ENCODE assay signal across 34 cellular contexts in genomic region chr2:120204945-120205670, GRCh38.
"Had no signal": no experiment of that assay in that cellular context is flagged by ENCODE, and none has a peak within 500 bp of the region (broad histone marks: within the 10 kb centered on the region; RNA-seq: fewer than 3 reads in every experiment).

No MANE protein-coding gene starts in this region.

- H3K9me3 Mint-ChIP-seq: activated CD4-positive, alpha-beta T cell treated with anti-CD3 and anti-CD28 coated beads, Interleukin-2, amount 10 ng/mL, durations not matched to agents 7 days and 5 days; activated naive CD4-positive, alpha-beta T cell treated with anti-CD3 and anti-CD28 coated beads, Interleukin-2, amount 50 U/mL, for 24 hours; activated naive CD8-positive, alpha-beta T cell treated with anti-CD3 and anti-CD28 coated beads, Interleukin-2, amount 10 ng/mL, durations not matched to agents 7 days and 5 days; activated T-cell treated with anti-CD3 and anti-CD28 coated beads, Interleukin-2, amount 50 U/mL, for 4 hours; central memory CD8-positive, alpha-beta T cell had no signal

- H3K4me3 Mint-ChIP-seq: activated CD4-positive, alpha-beta T cell treated with anti-CD3 and anti-CD28 coated beads, Interleukin-2, amount 10 ng/mL, durations not matched to agents 7 days and 5 days; activated CD8-positive, alpha-beta T cell treated with anti-CD3 and anti-CD28 coated beads, Interleukin-2, amount 10 ng/mL, durations not matched to agents 7 days and 5 days; activated naive CD4-positive, alpha-beta T cell treated with anti-CD3 and anti-CD28 coated beads, Interleukin-2, amount 50 U/mL, for 24 hours; activated naive CD8-positive, alpha-beta T cell treated with anti-CD3 and anti-CD28 coated beads, Interleukin-2, amount 10 ng/mL, durations not matched to agents 7 days and 5 days; activated T-cell treated with anti-CD3 and anti-CD28 coated beads, Interleukin-2, amount 50 U/mL, for 4 hours; central memory CD8-positive, alpha-beta T cell had no signal

- H3K27ac Mint-ChIP-seq: activated CD4-positive, alpha-beta T cell treated with anti-CD3 and anti-CD28 coated beads, Interleukin-2, amount 10 ng/mL, durations not matched to agents 7 days and 5 days; activated CD8-positive, alpha-beta T cell treated with anti-CD3 and anti-CD28 coated beads, Interleukin-2, amount 10 ng/mL, durations not matched to agents 7 days and 5 days; activated naive CD4-positive, alpha-beta T cell treated with anti-CD3 and anti-CD28 coated beads, Interleukin-2, amount 50 U/mL, for 24 hours had no signal

- H3K4me3 ChIP-seq: ascending aorta, cardiac muscle cell, MG63, PC-9 had no signal

- H3K4me1 ChIP-seq: ascending aorta had no signal

- H3K36me3 Mint-ChIP-seq: activated naive CD4-positive, alpha-beta T cell treated with anti-CD3 and anti-CD28 coated beads, Interleukin-2, amount 50 U/mL, for 24 hours had no signal

- H3K9me3 ChIP-seq: ascending aorta, MG63 had no signal

- H3K27me3 Mint-ChIP-seq: activated CD4-positive, alpha-beta T cell treated with anti-CD3 and anti-CD28 coated beads, Interleukin-2, amount 10 ng/mL, durations not matched to agents 7 days and 5 days; activated naive CD4-positive, alpha-beta T cell treated with anti-CD3 and anti-CD28 coated beads, Interleukin-2, amount 50 U/mL, for 24 hours; activated naive CD8-positive, alpha-beta T cell treated with anti-CD3 and anti-CD28 coated beads, Interleukin-2, amount 10 ng/mL, durations not matched to agents 7 days and 5 days; central memory CD8-positive, alpha-beta T cell had no signal

- H3K36me3 ChIP-seq: ascending aorta, cardiac muscle cell, MG63, WERI-Rb-1 had no signal

- DNase-seq: activated CD4-positive, alpha-beta T cell treated with anti-CD3 and anti-CD28 coated beads, Interleukin-2, amount 10 ng/mL, durations not matched to agents 7 days and 5 days; activated CD4-positive, alpha-beta T cell treated with anti-CD3 and anti-CD28 coated beads, Interleukin-2, amount 50 U/mL, for 48 hours; activated CD4-positive, CD25-positive, alpha-beta regulatory T cell; activated CD8-positive, alpha-beta T cell treated with anti-CD3 and anti-CD28 coated beads, Interleukin-2, amount 10 ng/mL, durations not matched to agents 7 days and 5 days; activated effector memory CD4-positive, alpha-beta T cell treated with anti-CD3 and anti-CD28 coated beads, Interleukin-2, amount 50 U/mL, for 16 hours; activated naive CD4-positive, alpha-beta T cell; activated naive CD8-positive, alpha-beta T cell treated with anti-CD3 and anti-CD28 coated beads, Interleukin-2, amount 10 ng/mL, durations not matched to agents 7 days and 5 days; activated T-cell treated with anti-CD3 and anti-CD28 coated beads, Interleukin-2, amount 50 U/mL, for 4 hours; amygdala; Kasumi-1; KG1; MG63; NCI-H1048; NCI-H1105 treated with DMSO at 0.1 percent for 48 hours; NCI-H1436; NCI-H1694; NCI-H1930; NCI-H2081 treated with DMSO at 0.1 percent for 48 hours; NCI-H345; NCI-H510A; NCI-H526; NCI-H748 treated with DMSO at 0.1 percent for 48 hours; NK-92 treated with Interleukin-12 subunit alpha and Interleukin-12 subunit beta, amount 100 ng/mL, for 24 hours; PC-9; SIG-M5; T-helper 1 cell; T-helper 2 cell; T-helper 9 cell; WERI-Rb-1 had no signal

- H3K4me1 Mint-ChIP-seq: central memory CD8-positive, alpha-beta T cell had no signal

- H3K27me3 ChIP-seq: ascending aorta, cardiac muscle cell, MG63 had no signal

- H3K27ac ChIP-seq: ascending aorta, cardiac muscle cell, PC-9, RWPE1, WERI-Rb-1 had no signal
